Comparison of ENCODE assay signal across 23 cellular contexts in the genomic region with DNA sequence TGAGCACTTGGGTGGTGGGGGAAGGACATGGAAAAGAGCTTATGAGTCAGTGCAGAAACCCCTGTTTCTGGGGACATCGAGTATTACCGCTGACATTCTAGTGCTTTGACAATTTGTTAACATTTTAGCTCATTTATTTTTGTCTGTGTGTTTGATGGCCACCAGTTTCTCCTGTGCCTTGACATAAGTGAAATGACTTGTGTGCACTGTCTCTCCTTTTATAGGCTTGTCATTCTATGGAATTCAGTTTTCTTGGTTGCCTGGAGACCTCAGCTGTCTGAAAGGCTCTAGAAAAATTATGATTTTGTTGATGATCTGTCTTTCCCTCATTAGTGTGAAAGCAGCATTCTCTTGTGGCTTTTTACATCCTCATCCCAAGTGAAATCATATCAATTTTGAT.
"Had no signal": no experiment of that assay in that cellular context is flagged by ENCODE, and none has a peak within 500 bp of the region (broad histone marks: within the 10 kb centered on the region; RNA-seq: fewer than 3 reads in every experiment).

No MANE protein-coding gene starts in this region.

- H3K4me3 ChIP-seq: colonic mucosa, coronary artery, dorsolateral prefrontal cortex, esophagus muscularis mucosa, esophagus squamous epithelium, gastrocnemius medialis, gastroesophageal sphincter, heart left ventricle, heart right ventricle had no signal

- H3K36me3 ChIP-seq: colonic mucosa, esophagus muscularis mucosa, esophagus squamous epithelium, gastrocnemius medialis, gastroesophageal sphincter, heart left ventricle, heart right ventricle had no signal

- DNase-seq: colonic mucosa; cortex of kidney; dermis blood vessel endothelial cell; dorsolateral prefrontal cortex; effector CD4-positive, alpha-beta T cell; effector CD8-positive, alpha-beta T cell; effector memory CD4-positive, alpha-beta T cell; effector memory CD8-positive, alpha-beta T cell; endodermal cell; erythroblast; esophagus squamous epithelium; foreskin fibroblast; foreskin keratinocyte; foreskin melanocyte; gastrocnemius medialis; glutamatergic neuron; head of caudate nucleus; heart left ventricle; heart right ventricle had no signal

- H3K27ac ChIP-seq: colonic mucosa, coronary artery, dorsolateral prefrontal cortex, epithelial cell of prostate, esophagus muscularis mucosa, esophagus squamous epithelium, foreskin keratinocyte, gastrocnemius medialis, gastroesophageal sphincter, heart left ventricle, heart right ventricle had no signal

- H3K9me3 ChIP-seq: colonic mucosa, esophagus muscularis mucosa, esophagus squamous epithelium, gastrocnemius medialis, gastroesophageal sphincter, heart left ventricle had no signal

- H3K27me3 ChIP-seq: colonic mucosa, dorsolateral prefrontal cortex, esophagus muscularis mucosa, esophagus squamous epithelium, gastrocnemius medialis, gastroesophageal sphincter, heart left ventricle, heart right ventricle had no signal
